ENCODE assay signal across 22 cellular contexts in genomic region chr12:45439039-45439438, GRCh38.
DNase-seq lines count a peak whose midpoint lies in the region; ATAC-seq, FAIRE-seq and TF ChIP-seq lines count a peak whose summit lies in the region.
"Had no signal": no experiment of that assay in that cellular context is flagged by ENCODE, and none has a peak within 500 bp of the region (broad histone marks: within the 10 kb centered on the region; RNA-seq: fewer than 3 reads in every experiment).

No MANE protein-coding gene starts in this region.

- no peak overlapping the region for H3K4me2 ChIP-seq in PC-3 (ENCODE audit: low read length)

- H3K9ac ChIP-seq in PC-3 (ENCODE audit: low read length): no peak overlapping the region

- no peaks in the 10 kb centered on the region for H3K9me2 ChIP-seq in PC-3 (replicated peaks; ENCODE audit: low read length)

- H4K20me1 ChIP-seq in PC-3 (ENCODE audit: low read length): no peaks in the 10 kb centered on the region

- H2AFZ ChIP-seq in PC-3 (ENCODE audit: low read length): no peak overlapping the region

- no peak overlapping the region for H3K4me3 ChIP-seq in PC-3 (ENCODE audit: low read length)
- H3K4me3 ChIP-seq: left lung, Peyer's patch had no signal

- no peak for DNase-seq in activated naive CD8-positive, alpha-beta T cell treated with anti-CD3 and anti-CD28 coated beads, Interleukin-2, amount 50 U/mL, for 24 hours
- DNase-seq in activated naive CD8-positive, alpha-beta T cell treated with anti-CD3 and anti-CD28 coated beads for 36 hours: no peak
- DNase-seq in PC-3 (peak; percentile 20), fibroblast of peridontal ligament (ENCODE audit: extremely low read depth) (peak; percentile 38), urothelium cell line (ENCODE audit: low spot score) (peak; percentile 12), epidermal melanocyte (ENCODE audit: insufficient read length, low spot score) (no peak), D341Med (ENCODE audit: low spot score) (no peak)
- DNase-seq: dermis blood vessel endothelial cell; DMS53; KBM-7; left lung; NCI-H2171; NCI-H748 treated with DMSO at 0.1 percent for 48 hours; Peyer's patch; retina; stimulated activated naive CD4-positive, alpha-beta T cell treated with Interleukin-2 at 50 U/mL for 16 hours had no signal

- peak; percentile 79 for ATAC-seq in activated naive CD8-positive, alpha-beta T cell treated with anti-CD3 and anti-CD28 coated beads, Interleukin-2, amount 50 U/mL, for 24 hours
- ATAC-seq in PC-3 (no peak), HG02884 (IDR thresholded peaks at IDR 0.05; ENCODE audit: unreplicated experiment) (no peak)
- ATAC-seq: left lung had no signal

- no peaks in the 10 kb centered on the region for H3K36me3 Mint-ChIP-seq in activated naive CD8-positive, alpha-beta T cell treated with anti-CD3 and anti-CD28 coated beads, Interleukin-2, amount 50 U/mL, for 24 hours (ENCODE audit: low read depth)
- peaks cover 11% of the 10 kb centered on the region for H3K36me3 Mint-ChIP-seq in activated naive CD8-positive, alpha-beta T cell treated with anti-CD3 and anti-CD28 coated beads for 36 hours
- H3K36me3 Mint-ChIP-seq: type B pancreatic cell had no signal

- no peaks in the 10 kb centered on the region for H3K36me3 ChIP-seq in PC-3 (ENCODE audit: low read depth, low read length)
- H3K36me3 ChIP-seq: Peyer's patch had no signal

- no peak for TF ChIP-seq CTCF in PC-3 (conservative IDR thresholded peaks at IDR 0.05; ENCODE audit: low read depth, low read length)

- no peak overlapping the region for H3K27ac ChIP-seq in PC-3 (ENCODE audit: low read length)
- H3K27ac ChIP-seq: epithelial cell of prostate, HL-60, left lung, Peyer's patch had no signal

- H3K27me3 Mint-ChIP-seq in activated naive CD8-positive, alpha-beta T cell treated with anti-CD3 and anti-CD28 coated beads, Interleukin-2, amount 50 U/mL, for 24 hours: no peaks in the 10 kb centered on the region
- no peaks in the 10 kb centered on the region for H3K27me3 Mint-ChIP-seq in activated naive CD8-positive, alpha-beta T cell treated with anti-CD3 and anti-CD28 coated beads for 36 hours
- H3K27me3 Mint-ChIP-seq: type B pancreatic cell had no signal

- no peaks in the 10 kb centered on the region for H3K4me1 ChIP-seq in PC-3 (ENCODE audit: insufficient read depth, low read length)
- H3K4me1 ChIP-seq: left lung, Peyer's patch had no signal

- no peaks in the 10 kb centered on the region for H3K27me3 ChIP-seq in PC-3 (ENCODE audit: low read length)
- H3K27me3 ChIP-seq: left lung, Peyer's patch had no signal

- CTCF ChIA-PET in PC-3 (lab: Charles Lee): no interaction called here

- peaks cover 9% of the 10 kb centered on the region; the same call in 1 of the 2 replicates for H3K9me3 ChIP-seq in PC-3 (ENCODE audit: low read length)

- intact Hi-C loops in PC-3 (cut with micrococcal nuclease): no loop called here

- H3K79me2 ChIP-seq in PC-3 (ENCODE audit: low read length): no peaks in the 10 kb centered on the region

- no peak overlapping the region for H3K27ac Mint-ChIP-seq in activated naive CD8-positive, alpha-beta T cell treated with anti-CD3 and anti-CD28 coated beads, Interleukin-2, amount 50 U/mL, for 24 hours
- H3K27ac Mint-ChIP-seq in activated naive CD8-positive, alpha-beta T cell treated with anti-CD3 and anti-CD28 coated beads for 36 hours: no peak overlapping the region
- H3K27ac Mint-ChIP-seq: activated naive CD4-positive, alpha-beta T cell treated with anti-CD3 and anti-CD28 coated beads, Interleukin-2, amount 50 U/mL, for 24 hours; CD14-positive monocyte; type B pancreatic cell had no signal

- H3K9me3 Mint-ChIP-seq in activated naive CD8-positive, alpha-beta T cell treated with anti-CD3 and anti-CD28 coated beads, Interleukin-2, amount 50 U/mL, for 24 hours: peaks cover 18% of the 10 kb centered on the region
- H3K9me3 Mint-ChIP-seq in activated naive CD8-positive, alpha-beta T cell treated with anti-CD3 and anti-CD28 coated beads for 36 hours: peaks cover 13% of the 10 kb centered on the region
- H3K9me3 Mint-ChIP-seq: type B pancreatic cell had no signal

- POLR2A ChIA-PET in PC-3 (lab: Charles Lee; ENCODE audit: unreplicated experiment): no interaction called here

- no peaks in the 10 kb centered on the region for H3K4me1 Mint-ChIP-seq in activated naive CD8-positive, alpha-beta T cell treated with anti-CD3 and anti-CD28 coated beads, Interleukin-2, amount 50 U/mL, for 24 hours
- no peaks in the 10 kb centered on the region for H3K4me1 Mint-ChIP-seq in activated naive CD8-positive, alpha-beta T cell treated with anti-CD3 and anti-CD28 coated beads for 36 hours
- H3K4me1 Mint-ChIP-seq: activated naive CD4-positive, alpha-beta T cell treated with anti-CD3 and anti-CD28 coated beads, Interleukin-2, amount 50 U/mL, for 24 hours had no signal

- no peak overlapping the region for H3K4me3 Mint-ChIP-seq in activated naive CD8-positive, alpha-beta T cell treated with anti-CD3 and anti-CD28 coated beads, Interleukin-2, amount 50 U/mL, for 24 hours
- H3K4me3 Mint-ChIP-seq in activated naive CD8-positive, alpha-beta T cell treated with anti-CD3 and anti-CD28 coated beads for 36 hours: no peak overlapping the region
- H3K4me3 Mint-ChIP-seq: activated naive CD4-positive, alpha-beta T cell treated with anti-CD3 and anti-CD28 coated beads, Interleukin-2, amount 50 U/mL, for 24 hours; CD14-positive monocyte; type B pancreatic cell had no signal

- no TSS peak for BruUV-seq in PC-3 (replicated peaks; lab: Mats Ljungman, UMichigan)

- FAIRE-seq in urothelium cell line (lab: Jason Lieb, UNC): no peak

- no peaks in the 10 kb centered on the region for H3F3A ChIP-seq in PC-3 (ENCODE audit: low read length, unreplicated experiment)

Comparison
In these comparisons a context has a peak if more than half of its experiments do, and no peak if none do; other contexts are left out.
1. DNase-seq: peak in PC-3 (single experiment), fibroblast of peridontal ligament (single experiment) and urothelium cell line (single experiment); none in activated naive CD8-positive, alpha-beta T cell treated with anti-CD3 and anti-CD28 coated beads, Interleukin-2, amount 50 U/mL, for 24 hours (single experiment), activated naive CD8-positive, alpha-beta T cell treated with anti-CD3 and anti-CD28 coated beads for 36 hours (single experiment), epidermal melanocyte (single experiment) and D341Med (single experiment).